In genomic region chr14:20494935-20495766, GRCh38 we compare ENCODE assay signal across 1 cellular context.
TF ChIP-seq lines count a peak whose summit lies in the region.

No MANE protein-coding gene starts in this region.

TF ChIP-seq in IMR-90, 13 proteins besides CTCF, POLR2A, EP300 and RAD21:
- TF ChIP-seq USF2 (IDR thresholded peaks at IDR 0.05; ENCODE audit: low read depth, low read length): no peak
- no peak for TF ChIP-seq ELK1 (IDR thresholded peaks at IDR 0.05; ENCODE audit: borderline replicate concordance, low read depth, low read length)
- no peak for TF ChIP-seq NFE2L2 (IDR thresholded peaks at IDR 0.05; ENCODE audit: low read depth, low read length)
- no peak for TF ChIP-seq RFX5 (IDR thresholded peaks at IDR 0.05; ENCODE audit: low read depth, low read length)
- no peak for TF ChIP-seq SMC3 (IDR thresholded peaks at IDR 0.05; ENCODE audit: low read depth, low read length)
- TF ChIP-seq MAZ (IDR thresholded peaks at IDR 0.05; ENCODE audit: borderline replicate concordance, low read depth, low read length): no peak
- TF ChIP-seq RCOR1 (IDR thresholded peaks at IDR 0.05; ENCODE audit: insufficient replicate concordance, low read length): no peak
- TF ChIP-seq FOS (IDR thresholded peaks at IDR 0.05; ENCODE audit: low read depth, low read length): no peak
- TF ChIP-seq CHD1 (IDR thresholded peaks at IDR 0.05; ENCODE audit: low read depth, low read length): no peak
